ENCODE assay signal across 37 cellular contexts in the genomic region with DNA sequence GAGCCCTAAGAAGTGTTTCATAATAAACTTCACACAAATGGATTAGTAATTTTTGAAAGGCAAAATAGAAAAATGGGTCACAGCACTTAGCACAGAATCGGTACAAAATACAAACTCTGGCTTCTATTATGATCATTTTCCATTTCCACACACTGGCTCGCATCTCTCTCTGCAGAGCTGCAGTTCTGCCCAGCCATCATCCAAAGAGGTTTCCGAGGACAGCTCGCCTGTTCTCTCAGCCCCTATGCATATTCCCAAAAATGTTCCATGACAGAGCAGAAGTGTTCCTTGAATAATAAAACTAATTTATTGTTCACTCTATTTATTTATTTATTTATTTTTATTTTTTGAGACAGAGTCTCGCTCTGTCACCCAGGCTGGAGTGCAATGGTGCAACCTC.
"Had no signal": no experiment of that assay in that cellular context is flagged by ENCODE, and none has a peak within 500 bp of the region (broad histone marks: within the 10 kb centered on the region; RNA-seq: fewer than 3 reads in every experiment).

No MANE protein-coding gene starts in this region.

- H3K4me1 Mint-ChIP-seq: activated CD4-positive, alpha-beta T cell treated with anti-CD3 and anti-CD28 coated beads for 36 hours; activated CD4-positive, alpha-beta T cell treated with anti-CD3 and anti-CD28 coated beads, Interleukin-2, amount 10 ng/mL, durations not matched to agents 7 days and 5 days; activated naive CD4-positive, alpha-beta T cell treated with anti-CD3 and anti-CD28 coated beads, Interleukin-2, amount 10 ng/mL, durations not matched to agents 7 days and 5 days; activated naive CD4-positive, alpha-beta T cell treated with anti-CD3 and anti-CD28 coated beads, Interleukin-2, amount 50 U/mL, for 24 hours; activated naive CD8-positive, alpha-beta T cell treated with anti-CD3 and anti-CD28 coated beads, Interleukin-2, amount 10 ng/mL, durations not matched to agents 7 days and 5 days; central memory CD8-positive, alpha-beta T cell had no signal

- H3K4me3 Mint-ChIP-seq: activated CD4-positive, alpha-beta memory T cell treated with anti-CD3 and anti-CD28 coated beads, Interleukin-2, amount 10 ng/mL, durations not matched to agents 7 days and 5 days; activated CD4-positive, alpha-beta T cell treated with anti-CD3 and anti-CD28 coated beads for 36 hours; activated CD4-positive, alpha-beta T cell treated with anti-CD3 and anti-CD28 coated beads, Interleukin-2, amount 10 ng/mL, durations not matched to agents 7 days and 5 days; activated CD8-positive, alpha-beta memory T cell treated with anti-CD3 and anti-CD28 coated beads, Interleukin-2, amount 10 ng/mL, durations not matched to agents 7 days and 5 days; activated CD8-positive, alpha-beta T cell treated with anti-CD3 and anti-CD28 coated beads, Interleukin-2, amount 10 ng/mL, durations not matched to agents 7 days and 5 days; activated naive CD4-positive, alpha-beta T cell treated with anti-CD3 and anti-CD28 coated beads, Interleukin-2, amount 10 ng/mL, durations not matched to agents 7 days and 5 days; activated naive CD4-positive, alpha-beta T cell treated with anti-CD3 and anti-CD28 coated beads, Interleukin-2, amount 50 U/mL, for 24 hours; activated naive CD8-positive, alpha-beta T cell; activated naive CD8-positive, alpha-beta T cell treated with anti-CD3 and anti-CD28 coated beads, Interleukin-2, amount 10 ng/mL, durations not matched to agents 7 days and 5 days; activated T-cell treated with anti-CD3 and anti-CD28 coated beads, Interleukin-2, amount 50 U/mL, for 24 hours; brain; central memory CD8-positive, alpha-beta T cell; T-helper 1 cell treated with Interleukin-12 subunit alpha and Interleukin-12 subunit beta and Interleukin-4 antibody, amounts not matched to agents 30 μg/mL and 1 μg/mL, for 36 hours; T-helper 2 cell treated with Interferon-gamma antibody and Interleukin-4, amounts not matched to agents 5 μg/mL and 100 μg/mL, for 36 hours; WTC11 had no signal

- H3K9me3 Mint-ChIP-seq: activated naive CD4-positive, alpha-beta T cell treated with anti-CD3 and anti-CD28 coated beads, Interleukin-2, amount 50 U/mL, for 24 hours; central memory CD8-positive, alpha-beta T cell had no signal

- H3K27ac Mint-ChIP-seq: activated CD4-positive, alpha-beta memory T cell treated with anti-CD3 and anti-CD28 coated beads, Interleukin-2, amount 10 ng/mL, durations not matched to agents 7 days and 5 days; activated CD4-positive, alpha-beta T cell treated with anti-CD3 and anti-CD28 coated beads for 36 hours; activated CD4-positive, alpha-beta T cell treated with anti-CD3 and anti-CD28 coated beads, Interleukin-2, amount 10 ng/mL, durations not matched to agents 7 days and 5 days; activated CD8-positive, alpha-beta memory T cell treated with anti-CD3 and anti-CD28 coated beads, Interleukin-2, amount 10 ng/mL, durations not matched to agents 7 days and 5 days; activated CD8-positive, alpha-beta T cell treated with anti-CD3 and anti-CD28 coated beads, Interleukin-2, amount 10 ng/mL, durations not matched to agents 7 days and 5 days; activated naive CD4-positive, alpha-beta T cell treated with anti-CD3 and anti-CD28 coated beads, Interleukin-2, amount 10 ng/mL, durations not matched to agents 7 days and 5 days; activated naive CD4-positive, alpha-beta T cell treated with anti-CD3 and anti-CD28 coated beads, Interleukin-2, amount 50 U/mL, for 24 hours; activated naive CD8-positive, alpha-beta T cell; activated naive CD8-positive, alpha-beta T cell treated with anti-CD3 and anti-CD28 coated beads, Interleukin-2, amount 10 ng/mL, durations not matched to agents 7 days and 5 days; activated T-cell treated with anti-CD3 and anti-CD28 coated beads, Interleukin-2, amount 50 U/mL, for 24 hours; activated T-helper 2 cell treated with anti-CD3 and anti-CD28 coated beads, Interferon-gamma antibody, Interleukin-2, Interleukin-4, amounts not matched to agents 10 μg/mL and 5 μg/mL and 100 μg/mL, durations not matched to agents 14 hours and 24 hours and 36 hours; T-helper 1 cell treated with Interleukin-12 subunit alpha and Interleukin-12 subunit beta and Interleukin-4 antibody, amounts not matched to agents 30 μg/mL and 1 μg/mL, for 36 hours; T-helper 2 cell treated with Interferon-gamma antibody and Interleukin-4, amounts not matched to agents 5 μg/mL and 100 μg/mL, for 36 hours; WTC11 had no signal

- H3K27ac ChIP-seq: adrenal gland, ascending aorta, cardiac muscle cell, WERI-Rb-1 had no signal

- H3K36me3 Mint-ChIP-seq: activated naive CD4-positive, alpha-beta T cell treated with anti-CD3 and anti-CD28 coated beads, Interleukin-2, amount 10 ng/mL, durations not matched to agents 7 days and 5 days; activated naive CD4-positive, alpha-beta T cell treated with anti-CD3 and anti-CD28 coated beads, Interleukin-2, amount 50 U/mL, for 24 hours; activated naive CD8-positive, alpha-beta T cell; activated naive CD8-positive, alpha-beta T cell treated with anti-CD3 and anti-CD28 coated beads, Interleukin-2, amount 10 ng/mL, durations not matched to agents 7 days and 5 days had no signal

- H3K9me3 ChIP-seq: adrenal gland, ascending aorta had no signal

- H3K27me3 Mint-ChIP-seq: activated naive CD4-positive, alpha-beta T cell treated with anti-CD3 and anti-CD28 coated beads, Interleukin-2, amount 10 ng/mL, durations not matched to agents 7 days and 5 days had no signal

- H3K4me3 ChIP-seq: adrenal gland, ascending aorta, cardiac muscle cell had no signal

- H3K36me3 ChIP-seq: adrenal gland, ascending aorta, cardiac muscle cell, WERI-Rb-1 had no signal

- DNase-seq: activated CD4-positive, alpha-beta memory T cell treated with anti-CD3 and anti-CD28 coated beads, Interleukin-2, amount 10 ng/mL, durations not matched to agents 7 days and 5 days; activated CD4-positive, alpha-beta T cell treated with anti-CD3 and anti-CD28 coated beads for 1 hour; activated CD4-positive, alpha-beta T cell treated with anti-CD3 and anti-CD28 coated beads for 36 hours; activated CD4-positive, alpha-beta T cell treated with anti-CD3 and anti-CD28 coated beads for 48 hours; activated CD4-positive, alpha-beta T cell treated with anti-CD3 and anti-CD28 coated beads, Interleukin-2, amount 10 ng/mL, durations not matched to agents 7 days and 5 days; activated CD4-positive, alpha-beta T cell treated with anti-CD3 and anti-CD28 coated beads, Interleukin-2, amount 50 U/mL, for 48 hours; activated CD4-positive, CD25-positive, alpha-beta regulatory T cell; activated CD8-positive, alpha-beta memory T cell treated with anti-CD3 and anti-CD28 coated beads for 24 hours; activated CD8-positive, alpha-beta memory T cell treated with anti-CD3 and anti-CD28 coated beads, Interleukin-2, amount 10 ng/mL, durations not matched to agents 7 days and 5 days; activated CD8-positive, alpha-beta memory T cell treated with anti-CD3 and anti-CD28 coated beads, Interleukin-2, amount 50 U/mL, for 48 hours; activated CD8-positive, alpha-beta T cell treated with anti-CD3 and anti-CD28 coated beads, Interleukin-2, amount 10 ng/mL, durations not matched to agents 7 days and 5 days; activated effector memory CD4-positive, alpha-beta T cell treated with Interleukin-2 at 50 U/mL for 16 hours; activated gamma-delta T cell; activated naive CD4-positive, alpha-beta T cell treated with anti-CD3 and anti-CD28 coated beads, Interleukin-2, amount 10 ng/mL, durations not matched to agents 7 days and 5 days; activated naive CD4-positive, alpha-beta T cell treated with Interleukin-2 at 50 U/mL for 16 hours; activated naive CD8-positive, alpha-beta T cell treated with anti-CD3 and anti-CD28 coated beads, Interleukin-2, amount 10 ng/mL, durations not matched to agents 7 days and 5 days; activated T-cell treated with anti-CD3 and anti-CD28 coated beads, Interleukin-2, amount 50 U/mL, for 24 hours; activated T-cell treated with anti-CD3 and anti-CD28 coated beads, Interleukin-2, amount 50 U/mL, for 48 hours; adrenal gland; amygdala; anterior cingulate cortex; caudate nucleus; cerebellar nuclear complex; T-helper 1 cell; T-helper 2 cell; T-helper 9 cell; WERI-Rb-1 had no signal

- H3K27me3 ChIP-seq: adrenal gland, ascending aorta, cardiac muscle cell had no signal
